Comparison of ENCODE assay signal across 10 cellular contexts in the genomic region with DNA sequence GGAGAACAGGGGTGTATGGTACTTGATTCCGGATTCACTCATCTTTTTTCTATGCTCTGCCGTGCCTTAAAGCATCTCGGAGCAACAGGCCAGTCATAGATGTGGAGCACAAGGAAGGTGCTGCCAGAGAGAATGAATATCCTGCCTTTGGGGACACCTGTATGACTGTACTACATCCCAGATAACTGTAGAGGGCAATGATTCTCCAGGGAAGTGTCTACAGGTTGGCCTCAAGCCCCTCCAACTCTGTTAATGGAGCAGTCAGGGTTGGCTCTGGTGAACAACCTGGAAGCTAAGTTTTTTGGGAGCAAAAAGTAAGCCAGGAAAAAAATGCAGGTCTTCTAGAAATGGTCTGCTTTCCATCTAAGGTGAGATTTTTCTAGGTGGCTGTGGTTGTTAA.
DNase-seq lines count a peak whose midpoint lies in the region; ATAC-seq, FAIRE-seq and TF ChIP-seq lines count a peak whose summit lies in the region.
"Had no signal": no experiment of that assay in that cellular context is flagged by ENCODE, and none has a peak within 500 bp of the region (broad histone marks: within the 10 kb centered on the region; RNA-seq: fewer than 3 reads in every experiment).

No MANE protein-coding gene starts in this region.

- H3K27me3 ChIP-seq in H9 (ENCODE audit: insufficient read depth, low read length) (no peaks in the 10 kb centered on the region), keratinocyte (ENCODE audit: control insufficient read depth, extremely low read depth, insufficient read depth, low read length) (no peaks in the 10 kb centered on the region)
- H3K27me3 ChIP-seq: SJCRH30 had no signal

- intact Hi-C loops in activated naive CD4-positive, alpha-beta T cell treated with anti-CD3 and anti-CD28 coated beads for 36 hours (cut with micrococcal nuclease) = loop anchor here (1.0 kb wide), 1 partner anchor 461 kb away; no protein-coding TSS in a partner anchor

- no peak overlapping the region for H4K91ac ChIP-seq in H9 (ENCODE audit: insufficient read length, low read depth, low read length)

- no peak overlapping the region for H2AK5ac ChIP-seq in H9 (ENCODE audit: insufficient read length, low read length)

- no peaks in the 10 kb centered on the region for H3K79me2 ChIP-seq in H9 (ENCODE audit: insufficient read depth, low read length)
- no peaks in the 10 kb centered on the region for H3K79me2 ChIP-seq in keratinocyte (ENCODE audit: control insufficient read depth, insufficient read depth, low read length)

- CTCF ChIA-PET in activated naive CD4-positive, alpha-beta T cell treated with anti-CD3 and anti-CD28 coated beads for 36 hours (lab: Charles Lee) = interaction anchor here (0.8 to 1.7 kb wide), 3 partner anchors 14 to 460 kb away, joined by 3 to 4 read pairs (median 4); no protein-coding TSS in a partner anchor

- H3K4me2 ChIP-seq in H9 (ENCODE audit: insufficient read depth, insufficient read length, low read length) (no peak overlapping the region), keratinocyte (ENCODE audit: control insufficient read depth, extremely low read depth, insufficient read depth, low read depth, low read length) (no peak overlapping the region)

- no peaks in the 10 kb centered on the region for H3K36me3 ChIP-seq in keratinocyte (ENCODE audit: control insufficient read depth in 2 of 2, extremely low read depth in 1 of 2, insufficient read depth in 2 of 2, low read length in 2 of 2)
- H3K36me3 ChIP-seq: SJCRH30 had no signal

- no peaks in the 10 kb centered on the region; a peak in 1 of 7 replicates for H3K36me3 Mint-ChIP-seq in H9 (ENCODE audit: insufficient read depth in 1 of 3, low read depth in 3 of 3)
- H3K36me3 Mint-ChIP-seq in activated naive CD4-positive, alpha-beta T cell treated with anti-CD3 and anti-CD28 coated beads for 36 hours (ENCODE audit: low read depth) = no peaks in the 10 kb centered on the region

- H3K56ac ChIP-seq in H9 (ENCODE audit: insufficient read length, low read depth, low read length) = no peak overlapping the region

- FAIRE-seq in keratinocyte (lab: Jason Lieb, UNC) = peak; percentile 5
- FAIRE-seq: endometrium had no signal

- no peak overlapping the region for H3K27ac Mint-ChIP-seq in H9
- H3K27ac Mint-ChIP-seq in activated naive CD4-positive, alpha-beta T cell treated with anti-CD3 and anti-CD28 coated beads for 36 hours = no peak overlapping the region

- H2BK15ac ChIP-seq in H9 (ENCODE audit: low read depth, low read length) = no peak overlapping the region

- no peak overlapping the region for H3T11ph ChIP-seq in H9 (ENCODE audit: low read length)

- TF ChIP-seq CTCF in GM12864 (IDR thresholded peaks at IDR 0.05; ENCODE audit: low read depth, low read length, missing control alignments) (peak; percentile 30), H9 (conservative IDR thresholded peaks at IDR 0.05) (peak; percentile 66; the same call in 2 of the 3 replicates), keratinocyte (optimal IDR thresholded peaks at IDR 0.05 in 1 of 3, IDR thresholded peaks at IDR 0.05 in 1 of 3, conservative IDR thresholded peaks at IDR 0.05 in 1 of 3; ENCODE audit: extremely low read depth in 1 of 3, insufficient read depth in 2 of 3, low read length in 3 of 3) (peak; percentile 2 to 70 (median 37))

- no peak overlapping the region for H4K5ac ChIP-seq in H9 (ENCODE audit: insufficient read length, low read depth, low read length)

- WGBS in H9 (ENCODE audit: extremely low coverage, insufficient read length, low lambda C conversion rate) = no CpG with 5 or more reads among the region's 3 CpGs

- H2BK120ac ChIP-seq in H9 (ENCODE audit: low read depth, low read length, poor library complexity, severe bottlenecking) = no peak overlapping the region

- H4K20me1 ChIP-seq in H9 (ENCODE audit: control insufficient read depth, insufficient read depth, insufficient read length) (no peaks in the 10 kb centered on the region), keratinocyte (ENCODE audit: control insufficient read depth, extremely low read depth, insufficient read depth, low read length) (no peaks in the 10 kb centered on the region)

- no peak overlapping the region for H2BK5ac ChIP-seq in H9 (ENCODE audit: insufficient read length, low read length)

- DNase-seq in GM12864 (ENCODE audit: low read depth) (no peak), H9 (peak; percentile 44), NCI-H526 treated with DMSO at 0.1 percent for 48 hours (lab: John Stamatoyannopoulos, UW) (peak; percentile 76), keratinocyte (ENCODE audit: low read depth, low spot score) (no peak)
- no peak for DNase-seq in activated effector memory CD4-positive, alpha-beta T cell treated with Interleukin-2 at 50 U/mL for 16 hours
- no peak for DNase-seq in activated naive CD4-positive, alpha-beta T cell treated with anti-CD3 and anti-CD28 coated beads for 36 hours
- DNase-seq in stimulated activated CD4-positive, alpha-beta T cell treated with anti-CD3 and anti-CD28 coated beads, Interleukin-2, amount 100 ng/mL, for 48 hours = no peak

- H3K23ac ChIP-seq in H9 (ENCODE audit: insufficient read length, low read depth, low read length) = no peak overlapping the region

- H3K27ac ChIP-seq in H9 (ENCODE audit: insufficient read length, low read depth, low read length) (no peak overlapping the region), keratinocyte (ENCODE audit: control insufficient read depth, insufficient read depth, low read length) (no peak overlapping the region)
- H3K27ac ChIP-seq: SJCRH30 had no signal

- no peaks in the 10 kb centered on the region for H3K23me2 ChIP-seq in H9 (ENCODE audit: insufficient read length, low read depth, low read length, poor library complexity, severe bottlenecking)

- ATAC-seq in HG02588 (IDR thresholded peaks at IDR 0.05; ENCODE audit: unreplicated experiment) = no peak

- H3K9me3 Mint-ChIP-seq in H9 = no peaks in the 10 kb centered on the region; a peak in 1 of 5 replicates
- no peaks in the 10 kb centered on the region for H3K9me3 Mint-ChIP-seq in activated naive CD4-positive, alpha-beta T cell treated with anti-CD3 and anti-CD28 coated beads for 36 hours

- H3K4me1 Mint-ChIP-seq in H9 = peaks cover 11 to 12% of the 10 kb centered on the region in 2 experiments
- H3K4me1 Mint-ChIP-seq in activated naive CD4-positive, alpha-beta T cell treated with anti-CD3 and anti-CD28 coated beads for 36 hours (ENCODE audit: low read depth) = no peaks in the 10 kb centered on the region

- H3K9ac ChIP-seq in H9 (ENCODE audit: extremely low read depth, insufficient read length, low read length) (no peak overlapping the region), keratinocyte (ENCODE audit: control insufficient read depth, extremely low read depth, insufficient read depth, low read length) (no peak overlapping the region)

- H3K18ac ChIP-seq in H9 (ENCODE audit: insufficient read length, low read depth, low read length) = no peak overlapping the region

- no peaks in the 10 kb centered on the region for H3K27me3 Mint-ChIP-seq in H9 (ENCODE audit: low read depth)
- no peaks in the 10 kb centered on the region for H3K27me3 Mint-ChIP-seq in activated naive CD4-positive, alpha-beta T cell treated with anti-CD3 and anti-CD28 coated beads for 36 hours (ENCODE audit: low read depth)

- no peaks in the 10 kb centered on the region for H3K9me3 ChIP-seq in H9 (ENCODE audit: control insufficient read depth, low read depth, low read length)
- H3K9me3 ChIP-seq in keratinocyte (ENCODE audit: control insufficient read depth, low read depth, low read length) = no peaks in the 10 kb centered on the region
- H3K9me3 ChIP-seq: SJCRH30 had no signal

- H2AFZ ChIP-seq in H9 (ENCODE audit: low read length) = no peak overlapping the region
- H2AFZ ChIP-seq in keratinocyte (ENCODE audit: control insufficient read depth, low read length) = no peak overlapping the region

- H3K79me1 ChIP-seq in H9 (ENCODE audit: insufficient read depth, low read depth, low read length, poor library complexity, severe bottlenecking) = no peaks in the 10 kb centered on the region

- no peak overlapping the region for H2BK12ac ChIP-seq in H9 (ENCODE audit: insufficient read length, low read depth, low read length)

- H3K4me3 Mint-ChIP-seq in H9 = no peak overlapping the region
- H3K4me3 Mint-ChIP-seq in activated naive CD4-positive, alpha-beta T cell treated with anti-CD3 and anti-CD28 coated beads for 36 hours = no peak overlapping the region

- H3K9me1 ChIP-seq in keratinocyte (ENCODE audit: control insufficient read depth, extremely low read depth, insufficient read depth, low read length) = no peaks in the 10 kb centered on the region

- H3K14ac ChIP-seq in H9 (ENCODE audit: insufficient read depth, low read length) = no peak overlapping the region

- dilution Hi-C loops in keratinocyte (cut with MboI; ENCODE audit: extremely low pct_ligation_motif_present, low sequenced_read_pairs) = no loop called here

- no peak overlapping the region for H2BK20ac ChIP-seq in H9 (ENCODE audit: low read depth, low read length, poor library complexity, severe bottlenecking)

- H4K8ac ChIP-seq in H9 (replicated peaks; ENCODE audit: insufficient read length, low read depth, low read length) = no peak overlapping the region

- H3K4me1 ChIP-seq in H9 (ENCODE audit: insufficient read depth, low read length) (no peaks in the 10 kb centered on the region), keratinocyte (ENCODE audit: control insufficient read depth, extremely low read depth, insufficient read depth, low read length) (peaks cover 8% of the 10 kb centered on the region)

- no peak overlapping the region for H3K4ac ChIP-seq in H9 (ENCODE audit: low read depth, low read length)

- H3K4me3 ChIP-seq in GM12864 (ENCODE audit: low read depth, low read length) = no peak overlapping the region
- no peak overlapping the region for H3K4me3 ChIP-seq in keratinocyte (ENCODE audit: control insufficient read depth in 2 of 3, extremely low read depth in 1 of 3, insufficient read depth in 2 of 3, low read depth in 1 of 3, low read length in 3 of 3)
- H3K4me3 ChIP-seq: SJCRH30 had no signal

Comparison
In these comparisons a context has a peak if more than half of its experiments do, and no peak if none do; other contexts are left out.
1. DNase-seq: peak in H9 (single experiment) and NCI-H526 treated with DMSO at 0.1 percent for 48 hours (single experiment); none in GM12864 (single experiment), keratinocyte (single experiment), activated effector memory CD4-positive, alpha-beta T cell treated with Interleukin-2 at 50 U/mL for 16 hours (single experiment), activated naive CD4-positive, alpha-beta T cell treated with anti-CD3 and anti-CD28 coated beads for 36 hours (single experiment) and stimulated activated CD4-positive, alpha-beta T cell treated with anti-CD3 and anti-CD28 coated beads, Interleukin-2, amount 100 ng/mL, for 48 hours (0 of 2).
2. Peak in every context shown above with its lines, with median percentiles within 50 percentile points of each other: CTCF ChIP-seq.